Comparison of ENCODE assay signal across 21 cellular contexts in genomic region chr3:48770187-48770502, GRCh38.
"Had no signal": no experiment of that assay in that cellular context is flagged by ENCODE, and none has a peak within 500 bp of the region (broad histone marks: within the 10 kb centered on the region; RNA-seq: fewer than 3 reads in every experiment).

No MANE protein-coding gene starts in this region.

- H3K27ac Mint-ChIP-seq: activated CD4-positive, alpha-beta T cell treated with anti-CD3 and anti-CD28 coated beads for 36 hours; activated naive CD4-positive, alpha-beta T cell treated with anti-CD3 and anti-CD28 coated beads for 36 hours; activated naive CD8-positive, alpha-beta T cell treated with anti-CD3 and anti-CD28 coated beads, Interleukin-2, amount 50 U/mL, for 24 hours; activated T-helper 2 cell treated with anti-CD3 and anti-CD28 coated beads, Interferon-gamma antibody, Interleukin-2, Interleukin-4, amounts not matched to agents 10 μg/mL and 5 μg/mL and 100 μg/mL, durations not matched to agents 14 hours and 24 hours and 36 hours; stimulated activated memory B cell treated with anti-CD40 and anti-IgM and Interleukin-4, amounts not matched to agents 10 μg/mL and 1 μg/mL and 100 μg/mL, for 72 hours; T-helper 2 cell treated with Interferon-gamma antibody and Interleukin-4, amounts not matched to agents 5 μg/mL and 100 μg/mL, for 36 hours had no signal

- H3K4me1 Mint-ChIP-seq: activated CD4-positive, alpha-beta T cell treated with anti-CD3 and anti-CD28 coated beads for 36 hours; activated naive CD8-positive, alpha-beta T cell treated with anti-CD3 and anti-CD28 coated beads, Interleukin-2, amount 50 U/mL, for 24 hours; stimulated activated memory B cell treated with anti-CD40 and anti-IgM and Interleukin-4, amounts not matched to agents 10 μg/mL and 1 μg/mL and 100 μg/mL, for 72 hours had no signal

- H3K27me3 ChIP-seq: brain microvascular endothelial cell, sigmoid colon, spleen, testis had no signal

- H3K27ac ChIP-seq: brain microvascular endothelial cell, parathyroid adenoma, sigmoid colon, spleen, testis had no signal

- DNase-seq: activated CD4-positive, alpha-beta T cell treated with anti-CD3 and anti-CD28 coated beads for 36 hours; activated CD4-positive, alpha-beta T cell treated with anti-CD3 and anti-CD28 coated beads, Interleukin-2, amount 50 U/mL, for 48 hours; activated naive CD4-positive, alpha-beta T cell treated with anti-CD3 and anti-CD28 coated beads for 36 hours; activated naive CD8-positive, alpha-beta T cell treated with anti-CD3 and anti-CD28 coated beads, Interleukin-2, amount 50 U/mL, for 24 hours; activated T-cell treated with anti-CD3 and anti-CD28 coated beads for 4 hours; anterior cingulate cortex; brain microvascular endothelial cell; central memory CD4-positive, alpha-beta T cell; erythroblast; foreskin melanocyte; glutamatergic neuron; left ventricle myocardium superior; naive thymus-derived CD8-positive, alpha-beta T cell; sigmoid colon; spleen; stimulated activated CD4-positive, alpha-beta T cell treated with anti-CD3 and anti-CD28 coated beads, Interleukin-4, amount 100 ng/mL, for 4 hours; testis had no signal

- H3K79me2 ChIP-seq: parathyroid adenoma had no signal

- H3K9me3 ChIP-seq: sigmoid colon, spleen, testis had no signal

- H3K4me3 Mint-ChIP-seq: activated CD4-positive, alpha-beta T cell treated with anti-CD3 and anti-CD28 coated beads for 36 hours; activated naive CD4-positive, alpha-beta T cell treated with anti-CD3 and anti-CD28 coated beads for 36 hours; activated naive CD8-positive, alpha-beta T cell treated with anti-CD3 and anti-CD28 coated beads, Interleukin-2, amount 50 U/mL, for 24 hours; naive thymus-derived CD8-positive, alpha-beta T cell; stimulated activated memory B cell treated with anti-CD40 and anti-IgM and Interleukin-4, amounts not matched to agents 10 μg/mL and 1 μg/mL and 100 μg/mL, for 72 hours; T-helper 2 cell treated with Interferon-gamma antibody and Interleukin-4, amounts not matched to agents 5 μg/mL and 100 μg/mL, for 36 hours had no signal

- H3K4me1 ChIP-seq: parathyroid adenoma, sigmoid colon, spleen, testis had no signal

- H3K27me3 Mint-ChIP-seq: activated CD4-positive, alpha-beta T cell treated with anti-CD3 and anti-CD28 coated beads for 36 hours; activated naive CD8-positive, alpha-beta T cell treated with anti-CD3 and anti-CD28 coated beads, Interleukin-2, amount 50 U/mL, for 24 hours; naive thymus-derived CD8-positive, alpha-beta T cell; stimulated activated memory B cell treated with anti-CD40 and anti-IgM and Interleukin-4, amounts not matched to agents 10 μg/mL and 1 μg/mL and 100 μg/mL, for 72 hours had no signal

- H3K9me3 Mint-ChIP-seq: activated naive CD4-positive, alpha-beta T cell treated with anti-CD3 and anti-CD28 coated beads for 36 hours; activated naive CD8-positive, alpha-beta T cell treated with anti-CD3 and anti-CD28 coated beads, Interleukin-2, amount 50 U/mL, for 24 hours; activated T-helper 2 cell treated with anti-CD3 and anti-CD28 coated beads, Interferon-gamma antibody, Interleukin-2, Interleukin-4, amounts not matched to agents 10 μg/mL and 5 μg/mL and 100 μg/mL, durations not matched to agents 14 hours and 24 hours and 36 hours; naive thymus-derived CD8-positive, alpha-beta T cell; stimulated activated memory B cell treated with anti-CD40 and anti-IgM and Interleukin-4, amounts not matched to agents 10 μg/mL and 1 μg/mL and 100 μg/mL, for 72 hours; T-helper 2 cell treated with Interferon-gamma antibody and Interleukin-4, amounts not matched to agents 5 μg/mL and 100 μg/mL, for 36 hours had no signal

- H3K4me3 ChIP-seq: sigmoid colon, spleen, testis had no signal

- ATAC-seq: activated CD4-positive, alpha-beta T cell treated with anti-CD3 and anti-CD28 coated beads for 36 hours; activated naive CD8-positive, alpha-beta T cell treated with anti-CD3 and anti-CD28 coated beads, Interleukin-2, amount 50 U/mL, for 24 hours; left ventricle myocardium superior; naive thymus-derived CD8-positive, alpha-beta T cell; stimulated activated memory B cell treated with anti-CD40 and anti-IgM and Interleukin-4, amounts not matched to agents 10 μg/mL and 1 μg/mL and 100 μg/mL, for 72 hours had no signal

- H2AFZ ChIP-seq: parathyroid adenoma had no signal
